Comparison of ENCODE assay signal across 37 cellular contexts in genomic region chr6:83260577-83260976, GRCh38.
"Had no signal": no experiment of that assay in that cellular context is flagged by ENCODE, and none has a peak within 500 bp of the region (broad histone marks: within the 10 kb centered on the region; RNA-seq: fewer than 3 reads in every experiment).

No MANE protein-coding gene starts in this region.

- H3K27ac Mint-ChIP-seq: activated B cell treated with CpG ODN at 0.5 μM for 24 hours; activated CD4-positive, alpha-beta memory T cell treated with anti-CD3 and anti-CD28 coated beads for 36 hours; activated CD4-positive, alpha-beta T cell treated with anti-CD3 and anti-CD28 coated beads, Interleukin-2, amount 10 ng/mL, durations not matched to agents 24 days and 14 days; activated CD8-positive, alpha-beta T cell treated with anti-CD3 and anti-CD28 coated beads for 36 hours; activated naive CD4-positive, alpha-beta T cell treated with anti-CD3 and anti-CD28 coated beads for 36 hours; activated naive CD4-positive, alpha-beta T cell treated with anti-CD3 and anti-CD28 coated beads, Interleukin-2, amount 50 U/mL, for 72 hours; activated naive CD8-positive, alpha-beta T cell treated with anti-CD3 and anti-CD28 coated beads for 36 hours; activated T-cell treated with anti-CD3 and anti-CD28 coated beads, Interleukin-2, amount 50 U/mL, for 72 hours; activated T-helper 1 cell treated with anti-CD3 and anti-CD28 coated beads, Interleukin-12 subunit alpha, Interleukin-12 subunit beta, Interleukin-2, Interleukin-4 antibody, amounts not matched to agents 30 ng/mL and 10 ng/mL and 1 ng/mL, durations not matched to agents 14 hours and 24 hours and 36 hours; activated T-helper 17 cell treated with anti-CD3 and anti-CD28 coated beads, Interleukin-2, amount 50 U/mL, for 72 hours; brain; T-helper 1 cell treated with Interleukin-12 subunit alpha and Interleukin-12 subunit beta and Interleukin-4 antibody, amounts not matched to agents 30 μg/mL and 1 μg/mL, for 36 hours; T-helper 2 cell treated with Interferon-gamma antibody and Interleukin-4, amounts not matched to agents 5 μg/mL and 100 μg/mL, for 36 hours had no signal

- FAIRE-seq: bronchial epithelial cell, TTC549 had no signal

- H3K27me3 ChIP-seq: adrenal gland, cardiac muscle cell had no signal

- ATAC-seq: activated CD8-positive, alpha-beta T cell treated with anti-CD3 and anti-CD28 coated beads for 36 hours; activated naive CD4-positive, alpha-beta T cell treated with anti-CD3 and anti-CD28 coated beads, Interleukin-2, amount 50 U/mL, for 72 hours; activated T-cell treated with anti-CD3 and anti-CD28 coated beads, Interleukin-2, amount 50 U/mL, for 4 hours; activated T-cell treated with anti-CD3 and anti-CD28 coated beads, Interleukin-2, amount 50 U/mL, for 72 hours; activated T-helper 17 cell treated with anti-CD3 and anti-CD28 coated beads, Interleukin-2, amount 50 U/mL, for 72 hours had no signal

- H3K4me1 Mint-ChIP-seq: activated B cell treated with CpG ODN at 0.5 μM for 24 hours; activated CD4-positive, alpha-beta T cell treated with anti-CD3 and anti-CD28 coated beads, Interleukin-2, amount 10 ng/mL, durations not matched to agents 24 days and 14 days; activated naive CD8-positive, alpha-beta T cell treated with anti-CD3 and anti-CD28 coated beads for 36 hours; activated T-helper 17 cell treated with anti-CD3 and anti-CD28 coated beads, Interleukin-2, amount 50 U/mL, for 72 hours; brain; central memory CD8-positive, alpha-beta T cell had no signal

- DNase-seq: activated B cell treated with CpG ODN at 0.5 μM for 24 hours; activated CD4-positive, alpha-beta memory T cell treated with anti-CD3 and anti-CD28 coated beads for 36 hours; activated CD4-positive, alpha-beta T cell treated with anti-CD3 and anti-CD28 coated beads for 4 hours; activated CD4-positive, alpha-beta T cell treated with anti-CD3 and anti-CD28 coated beads, Interleukin-2, amount 10 ng/mL, durations not matched to agents 24 days and 14 days; activated CD4-positive, alpha-beta T cell treated with anti-CD3 and anti-CD28 coated beads, Interleukin-2, amount 50 U/mL, for 1 hour; activated CD4-positive, alpha-beta T cell treated with anti-CD3 and anti-CD28 coated beads, Interleukin-2, amount 50 U/mL, for 4 hours; activated CD4-positive, CD25-positive, alpha-beta regulatory T cell treated with anti-CD3 and anti-CD28 coated beads, Interleukin-2, amount 50 U/mL, for 72 hours; activated CD8-positive, alpha-beta memory T cell treated with anti-CD3 and anti-CD28 coated beads, Interleukin-2, amount 50 U/mL, for 4 hours; activated CD8-positive, alpha-beta T cell treated with anti-CD3 and anti-CD28 coated beads for 36 hours; activated effector memory CD4-positive, alpha-beta T cell treated with anti-CD3 and anti-CD28 coated beads, Interleukin-2, amount 50 U/mL, for 16 hours; activated gamma-delta T cell treated with Interleukin-2 at 50 U/mL for 16 hours; activated naive CD4-positive, alpha-beta T cell; activated naive CD4-positive, alpha-beta T cell treated with anti-CD3 and anti-CD28 coated beads for 36 hours; activated naive CD4-positive, alpha-beta T cell treated with anti-CD3 and anti-CD28 coated beads, Interleukin-2, amount 50 U/mL, for 16 hours; activated naive CD8-positive, alpha-beta T cell treated with anti-CD3 and anti-CD28 coated beads for 36 hours; activated T-cell treated with anti-CD3 and anti-CD28 coated beads for 4 hours; activated T-cell treated with anti-CD3 and anti-CD28 coated beads, Interleukin-2, amount 50 U/mL, for 1 hour; activated T-cell treated with anti-CD3 and anti-CD28 coated beads, Interleukin-2, amount 50 U/mL, for 4 hours; activated T-cell treated with anti-CD3 and anti-CD28 coated beads, Interleukin-2, amount 50 U/mL, for 72 hours; adrenal gland; amniotic stem cell; aorta; caudate nucleus; cerebellar nuclear complex; T-helper 2 cell; T-helper 9 cell had no signal

- H3K9me3 ChIP-seq: adrenal gland had no signal

- H3K36me3 Mint-ChIP-seq: activated CD4-positive, alpha-beta memory T cell treated with anti-CD3 and anti-CD28 coated beads for 36 hours; activated naive CD4-positive, alpha-beta T cell treated with anti-CD3 and anti-CD28 coated beads, Interleukin-2, amount 50 U/mL, for 72 hours; activated naive CD8-positive, alpha-beta T cell treated with anti-CD3 and anti-CD28 coated beads for 36 hours; brain had no signal

- H3K4me3 Mint-ChIP-seq: activated B cell treated with CpG ODN at 0.5 μM for 24 hours; activated CD4-positive, alpha-beta memory T cell treated with anti-CD3 and anti-CD28 coated beads for 36 hours; activated CD4-positive, alpha-beta T cell treated with anti-CD3 and anti-CD28 coated beads, Interleukin-2, amount 10 ng/mL, durations not matched to agents 24 days and 14 days; activated CD8-positive, alpha-beta T cell treated with anti-CD3 and anti-CD28 coated beads for 36 hours; activated naive CD4-positive, alpha-beta T cell treated with anti-CD3 and anti-CD28 coated beads for 36 hours; activated naive CD8-positive, alpha-beta T cell treated with anti-CD3 and anti-CD28 coated beads for 36 hours; activated T-cell treated with anti-CD3 and anti-CD28 coated beads, Interleukin-2, amount 50 U/mL, for 4 hours; activated T-cell treated with anti-CD3 and anti-CD28 coated beads, Interleukin-2, amount 50 U/mL, for 72 hours; activated T-helper 1 cell treated with anti-CD3 and anti-CD28 coated beads, Interleukin-12 subunit alpha, Interleukin-12 subunit beta, Interleukin-2, Interleukin-4 antibody, amounts not matched to agents 30 ng/mL and 10 ng/mL and 1 ng/mL, durations not matched to agents 14 hours and 24 hours and 36 hours; activated T-helper 17 cell treated with anti-CD3 and anti-CD28 coated beads, Interleukin-2, amount 50 U/mL, for 72 hours; brain; central memory CD8-positive, alpha-beta T cell; T-helper 1 cell treated with Interleukin-12 subunit alpha and Interleukin-12 subunit beta and Interleukin-4 antibody, amounts not matched to agents 30 μg/mL and 1 μg/mL, for 36 hours; T-helper 2 cell treated with Interferon-gamma antibody and Interleukin-4, amounts not matched to agents 5 μg/mL and 100 μg/mL, for 36 hours had no signal

- H3K4me3 ChIP-seq: adrenal gland, cardiac muscle cell had no signal

- H3K36me3 ChIP-seq: adrenal gland, cardiac muscle cell had no signal

- H3K27me3 Mint-ChIP-seq: activated B cell treated with CpG ODN at 0.5 μM for 24 hours; activated CD4-positive, alpha-beta T cell treated with anti-CD3 and anti-CD28 coated beads, Interleukin-2, amount 10 ng/mL, durations not matched to agents 24 days and 14 days; brain had no signal

- H3K9me3 Mint-ChIP-seq: activated B cell treated with CpG ODN at 0.5 μM for 24 hours; activated CD4-positive, alpha-beta T cell treated with anti-CD3 and anti-CD28 coated beads, Interleukin-2, amount 10 ng/mL, durations not matched to agents 24 days and 14 days; activated naive CD4-positive, alpha-beta T cell treated with anti-CD3 and anti-CD28 coated beads for 36 hours; activated naive CD8-positive, alpha-beta T cell treated with anti-CD3 and anti-CD28 coated beads for 36 hours; activated T-cell treated with anti-CD3 and anti-CD28 coated beads, Interleukin-2, amount 50 U/mL, for 4 hours; activated T-helper 1 cell treated with anti-CD3 and anti-CD28 coated beads, Interleukin-12 subunit alpha, Interleukin-12 subunit beta, Interleukin-2, Interleukin-4 antibody, amounts not matched to agents 30 ng/mL and 10 ng/mL and 1 ng/mL, durations not matched to agents 14 hours and 24 hours and 36 hours; activated T-helper 17 cell treated with anti-CD3 and anti-CD28 coated beads, Interleukin-2, amount 50 U/mL, for 72 hours; brain; T-helper 2 cell treated with Interferon-gamma antibody and Interleukin-4, amounts not matched to agents 5 μg/mL and 100 μg/mL, for 36 hours had no signal

- H3K4me1 ChIP-seq: adrenal gland had no signal

- H3K27ac ChIP-seq: adrenal gland, cardiac muscle cell, VCaP had no signal
